In genomic region chr9:109149722-109150121, GRCh38 we compare ENCODE assay signal across 28 cellular contexts. TPM values are rescaled to one million over a fixed set of nuclear protein-coding genes. Genes with fewer than 3 reads are reported as not detected.
DNase-seq lines count a peak whose midpoint lies in the region; ATAC-seq, FAIRE-seq and TF ChIP-seq lines count a peak whose summit lies in the region.
"Had no signal": no experiment of that assay in that cellular context is flagged by ENCODE, and none has a peak within 500 bp of the region (broad histone marks: within the 10 kb centered on the region; RNA-seq: fewer than 3 reads in every experiment).

No MANE protein-coding gene starts in this region.

- peak; percentile 72 for ATAC-seq in left colon
- no peak for ATAC-seq in GM21515 (IDR thresholded peaks at IDR 0.05; ENCODE audit: unreplicated experiment)
- ATAC-seq in HG03457 (IDR thresholded peaks at IDR 0.05; ENCODE audit: unreplicated experiment) = no peak
- ATAC-seq: GM12878 had no signal

- H3K36me3 Mint-ChIP-seq in endothelial cell (ENCODE audit: low read depth, unreplicated experiment) = peaks cover 4% of the 10 kb centered on the region
- H3K36me3 Mint-ChIP-seq: CD14-positive monocyte; CD4-positive, alpha-beta memory T cell had no signal

- no peak overlapping the region for H3K27ac ChIP-seq in small intestine (ENCODE audit: low read depth in 1 of 2, low read length in 1 of 2)
- H3K27ac ChIP-seq: BLaER1 had no signal

- H3K4me1 Mint-ChIP-seq in endothelial cell (ENCODE audit: unreplicated experiment) = no peaks in the 10 kb centered on the region
- H3K4me1 Mint-ChIP-seq: CD14-positive monocyte; CD4-positive, alpha-beta memory T cell; CD4-positive, CD25-positive, alpha-beta regulatory T cell; CD8-positive, alpha-beta memory T cell had no signal

- H3K36me3 ChIP-seq in small intestine (ENCODE audit: control insufficient read depth in 2 of 2, insufficient read depth in 2 of 2, low read length in 2 of 2) = no peaks in the 10 kb centered on the region
- H3K36me3 ChIP-seq: BE2C, BLaER1 had no signal

- H3K4me1 ChIP-seq in small intestine (ENCODE audit: control insufficient read depth in 2 of 2, insufficient read depth in 1 of 2, low read depth in 1 of 2, low read length in 1 of 2) = peaks cover 0 to 1% of the 10 kb centered on the region in 2 donors
- H3K4me1 ChIP-seq: BE2C, BLaER1 had no signal

- no peak for FAIRE-seq in small intestine (lab: Jason Lieb, UNC)
- FAIRE-seq: A204.1, GM12878, GM12892, GM18507 had no signal

- 35 to 75% (median 71%) methylated on average over 4 of the region's 4 CpGs for WGBS in small intestine, 3 donors

- intact Hi-C loops in left colon (cut with DNase I, micrococcal nuclease) = no loop called here

- no peaks in the 10 kb centered on the region for H3K27me3 Mint-ChIP-seq in endothelial cell (ENCODE audit: unreplicated experiment)

- no peak overlapping the region for H3K4me3 ChIP-seq in small intestine (ENCODE audit: low read depth in 1 of 2, low read length in 2 of 2)
- H3K4me3 ChIP-seq: BLaER1, GM12878 had no signal

- H3K4me3 Mint-ChIP-seq in endothelial cell (ENCODE audit: unreplicated experiment) = no peak overlapping the region
- H3K4me3 Mint-ChIP-seq: CD14-positive monocyte; CD4-positive, alpha-beta memory T cell; CD4-positive, CD25-positive, alpha-beta regulatory T cell; CD8-positive, alpha-beta memory T cell had no signal

- H3K27ac Mint-ChIP-seq in endothelial cell (ENCODE audit: unreplicated experiment) = no peak overlapping the region
- H3K27ac Mint-ChIP-seq: CD14-positive monocyte; CD4-positive, alpha-beta memory T cell; CD4-positive, CD25-positive, alpha-beta regulatory T cell had no signal

- peaks cover 0 to 2% of the 10 kb centered on the region in 2 donors for H3K27me3 ChIP-seq in small intestine (ENCODE audit: control insufficient read depth in 2 of 2, insufficient read depth in 2 of 2, low read length in 2 of 2)
- H3K27me3 ChIP-seq: BE2C, BLaER1 had no signal

- H3K9me3 Mint-ChIP-seq in endothelial cell (ENCODE audit: unreplicated experiment) = no peaks in the 10 kb centered on the region

- no peak for TF ChIP-seq CTCF in endothelial cell (IDR thresholded peaks at IDR 0.05; ENCODE audit: unreplicated experiment)

- H3K9me3 ChIP-seq in small intestine (ENCODE audit: control insufficient read depth, low read depth) = no peaks in the 10 kb centered on the region
- H3K9me3 ChIP-seq: BE2C had no signal

- no peak for DNase-seq in left colon
- peak; percentile 68 for DNase-seq in small intestine
- no peak for DNase-seq in endothelial cell (ENCODE audit: low spot score)
- DNase-seq: 8988T; ACHN; BE2C; C1 segment of cervical spinal cord; CD4-positive, alpha-beta memory T cell; CD4-positive, CD25-positive, alpha-beta regulatory T cell; CD8-positive, alpha-beta memory T cell; COR-L47; DMS 273 treated with DMSO at 0.1 percent for 48 hours; DMS153; DMS53; DMS79; DND-41; EL; GDM1 had no signal

RNA-seq across cellular contexts. Expression of gene FRRS1L, which starts 17.3 kb away (rescaled TPM):
- total RNA-seq in left colon (under 1 TPM; 0.52 to 0.81 TPM), endothelial cell (ENCODE audit: unreplicated experiment) (0.03 TPM)
- under 1 TPM in 2 of 3 donors, not detected in 1; under 0.01 to 0.85 TPM for polyA plus RNA-seq in small intestine
- total RNA-seq: CD4-positive, alpha-beta memory T cell; CD4-positive, CD25-positive, alpha-beta regulatory T cell; CD8-positive, alpha-beta memory T cell; Daoy; G401; GM12878 had no signal
- polyA plus RNA-seq: CD14-positive monocyte; CD4-positive, alpha-beta memory T cell; CD4-positive, CD25-positive, alpha-beta regulatory T cell; CD8-positive, alpha-beta memory T cell; GM12878 had no signal

RNA-seq across cellular contexts. Expression of gene TMEM245, which starts 30.0 kb away (rescaled TPM):
- total RNA-seq in left colon (10 to 100 TPM; 33.7 to 37.0 TPM), endothelial cell (ENCODE audit: unreplicated experiment) (32.6 TPM)
- 10 to 100 TPM in 1 of 3 donors, 1 to 10 TPM in 2; 4.3 to 12.9 (median 6.7) TPM for polyA plus RNA-seq in small intestine
